Comparison of ENCODE assay signal across 10 cellular contexts in genomic region chr7:5670173-5670933, GRCh38.
DNase-seq lines count a peak whose midpoint lies in the region; ATAC-seq and TF ChIP-seq lines count a peak whose summit lies in the region.
"Had no signal": no experiment of that assay in that cellular context is flagged by ENCODE, and none has a peak within 500 bp of the region (broad histone marks: within the 10 kb centered on the region; RNA-seq: fewer than 3 reads in every experiment).

No MANE protein-coding gene starts in this region.

- no peak overlapping the region for H3K4me2 ChIP-seq in OCI-LY1 (ENCODE audit: low read length)
- H3K4me2 ChIP-seq in parathyroid adenoma (ENCODE audit: low read length) = no peak overlapping the region

- no peak for ATAC-seq in psoas muscle
- ATAC-seq in HG03039 (IDR thresholded peaks at IDR 0.05; ENCODE audit: unreplicated experiment) = no peak
- ATAC-seq: body of pancreas had no signal

- H3K27me3 ChIP-seq in OCI-LY1 (ENCODE audit: insufficient read depth, low read length) (no peaks in the 10 kb centered on the region), endocrine pancreas (ENCODE audit: control insufficient read depth, insufficient read depth, low read length) (no peaks in the 10 kb centered on the region), parathyroid adenoma (ENCODE audit: control insufficient read depth, insufficient read depth, low read length) (no peaks in the 10 kb centered on the region), psoas muscle (ENCODE audit: insufficient read depth in 3 of 3, low read length in 2 of 3) (no peaks in the 10 kb centered on the region)
- H3K27me3 ChIP-seq: body of pancreas had no signal

- H2AFZ ChIP-seq in OCI-LY1 (ENCODE audit: low read length) = no peak overlapping the region
- no peak overlapping the region for H2AFZ ChIP-seq in parathyroid adenoma

- H3F3A ChIP-seq in OCI-LY1 (ENCODE audit: insufficient read depth, low read length) = no peaks in the 10 kb centered on the region

- intact Hi-C loops in psoas muscle (cut with DNase I) = no loop called here

- no peaks in the 10 kb centered on the region for H4K20me1 ChIP-seq in OCI-LY1 (ENCODE audit: insufficient read depth, low read length)

- TF ChIP-seq CTCF in GM10248 (IDR thresholded peaks at IDR 0.05; ENCODE audit: control extremely low read depth, extremely low read depth, low read depth, missing control alignments) (no peak), OCI-LY1 (IDR thresholded peaks at IDR 0.05; ENCODE audit: low read length) (no peak), parathyroid adenoma (IDR thresholded peaks at IDR 0.05) (no peak), psoas muscle (IDR thresholded peaks at IDR 0.05) (no peak)

- H3K9ac ChIP-seq in OCI-LY1 (ENCODE audit: low read length) = no peak overlapping the region; the same call in 1 of the 2 replicates
- peak overlapping the region; percentile 23 for H3K9ac ChIP-seq in endocrine pancreas (ENCODE audit: control insufficient read depth, insufficient read depth, low read length)
- H3K9ac ChIP-seq in parathyroid adenoma = no peak overlapping the region

- peaks cover 15% of the 10 kb centered on the region for H3K4me1 ChIP-seq in OCI-LY1 (ENCODE audit: insufficient read depth, low read length, severe bottlenecking)
- H3K4me1 ChIP-seq in endocrine pancreas (ENCODE audit: control insufficient read depth, insufficient read depth, low read length) = no peaks in the 10 kb centered on the region
- H3K4me1 ChIP-seq in parathyroid adenoma = peaks cover 32% of the 10 kb centered on the region
- H3K4me1 ChIP-seq in psoas muscle = no peaks in the 10 kb centered on the region

- peak; percentile 43 for DNase-seq in GM10248 (ENCODE audit: extremely low spot score)
- no peak for DNase-seq in psoas muscle
- DNase-seq in putamen (ENCODE audit: low spot score) = no peak
- no peak for DNase-seq in NCI-H82 (lab: John Stamatoyannopoulos, UW)
- DNase-seq: NCI-H69 had no signal

- no peak overlapping the region for H3K4me3 ChIP-seq in OCI-LY1 (ENCODE audit: low read depth, low read length, poor library complexity, severe bottlenecking)
- no peak overlapping the region for H3K4me3 ChIP-seq in endocrine pancreas (ENCODE audit: control insufficient read depth, insufficient read depth, low read length)
- no peak overlapping the region for H3K4me3 ChIP-seq in parathyroid adenoma (ENCODE audit: low read depth, low read length)
- H3K4me3 ChIP-seq in psoas muscle = no peak overlapping the region
- H3K4me3 ChIP-seq: body of pancreas had no signal

- no peaks in the 10 kb centered on the region for H3K9me2 ChIP-seq in OCI-LY1 (ENCODE audit: low read depth, low read length)

- POLR2A ChIA-PET in GM10248 (lab: Yijun Ruan, JAX) = no interaction called here

- peak overlapping the region; percentile 54 for H3K27ac ChIP-seq in OCI-LY1 (ENCODE audit: low read depth, low read length, poor library complexity, severe bottlenecking)
- H3K27ac ChIP-seq in parathyroid adenoma = peak overlapping the region; percentile 76
- no peak overlapping the region for H3K27ac ChIP-seq in psoas muscle

- 81 to 86% (median 83%) methylated on average over 10 of the region's 10 CpGs for WGBS in psoas muscle, 3 donors

- CTCF ChIA-PET in GM10248 (lab: Yijun Ruan, JAX) = interaction anchor here (0.7 to 1.8 kb wide), 8 partner anchors 10 to 176 kb away, joined by 3 to 6 read pairs (median 3); no protein-coding TSS in a partner anchor

- H3K9me3 ChIP-seq in OCI-LY1 (ENCODE audit: low read length) = no peaks in the 10 kb centered on the region
- H3K9me3 ChIP-seq in endocrine pancreas (ENCODE audit: control insufficient read depth, low read length) = no peaks in the 10 kb centered on the region
- H3K9me3 ChIP-seq in parathyroid adenoma (ENCODE audit: control insufficient read depth, low read length) = no peaks in the 10 kb centered on the region
- H3K9me3 ChIP-seq in psoas muscle = no peaks in the 10 kb centered on the region
- H3K9me3 ChIP-seq: body of pancreas had no signal

- peaks cover 11% of the 10 kb centered on the region; the same call in 1 of the 2 replicates for H3K36me3 ChIP-seq in OCI-LY1 (ENCODE audit: insufficient read depth, low read length)
- H3K36me3 ChIP-seq in endocrine pancreas (ENCODE audit: control insufficient read depth, insufficient read depth, low read length) = no peaks in the 10 kb centered on the region
- no peaks in the 10 kb centered on the region for H3K36me3 ChIP-seq in parathyroid adenoma (ENCODE audit: control insufficient read depth, insufficient read depth, low read length)
- H3K36me3 ChIP-seq in psoas muscle (ENCODE audit: insufficient read depth in 1 of 2, low read depth in 1 of 2) = peaks cover 0 to 10% of the 10 kb centered on the region in 2 donors

- H3K79me2 ChIP-seq in OCI-LY1 (ENCODE audit: insufficient read depth, low read length) = no peaks in the 10 kb centered on the region
- H3K79me2 ChIP-seq in parathyroid adenoma = peaks cover 17% of the 10 kb centered on the region
